8 cellular contexts compared by ENCODE assay signal in genomic region chr10:7818295-7819125, GRCh38. TPM values are rescaled to one million over a fixed set of nuclear protein-coding genes. Genes with fewer than 3 reads are reported as not detected.
A peak's percentile ranks its signal among the peaks of the same experiment; 100 is the strongest.
DNase-seq lines count a peak whose midpoint lies in the region; ATAC-seq and TF ChIP-seq lines count a peak whose summit lies in the region.

TAF3 (plus strand) TSS chr10:7818505; CDS start chr10:7818710, 205 bp downstream.

- intact Hi-C loops in adrenal gland (cut with DNase I), result loop anchor here in 1 of 2 donors (10.0 kb wide), 1 partner anchor 64 kb away; no protein-coding TSS in a partner anchor
- intact Hi-C loops in left cardiac atrium (cut with DNase I), result no loop called here
- intact Hi-C loops in posterior cingulate gyrus (cut with DNase I), result loop anchor here (2.0 kb wide), 1 partner anchor 30 kb away; the partner anchor contains the start of gene ATP5F1C

- H3K36me3 ChIP-seq in adrenal gland (replicated peaks in 1 of 2), result no peaks in the 10 kb centered on the region
- H3K36me3 ChIP-seq in upper lobe of left lung, result peaks cover 0 to 8% (median 0%) of the 10 kb centered on the region in 4 donors

- H3K9me3 ChIP-seq in adrenal gland (replicated peaks in 1 of 3), result no peaks in the 10 kb centered on the region
- H3K9me3 ChIP-seq in upper lobe of left lung, result no peaks in the 10 kb centered on the region

- TF ChIP-seq CTCF in adrenal gland (IDR thresholded peaks at IDR 0.05), result no peak
- peak in 1 of 6 experiments; percentile 20 for TF ChIP-seq CTCF in upper lobe of left lung (IDR thresholded peaks at IDR 0.05)

- peaks cover 0 to 19% of the 10 kb centered on the region in 2 donors for H3K4me1 ChIP-seq in adrenal gland (replicated peaks in 1 of 2)
- H3K4me1 ChIP-seq in upper lobe of left lung, result peaks cover 10 to 28% (median 14%) of the 10 kb centered on the region in 4 donors

- H3K27ac ChIP-seq in adrenal gland, result peak within 1 kb of the TSS in 4 of 5 donors; percentile 36 to 70 (median 49)
- peak within 1 kb of the TSS; percentile 77 to 80 (median 80) for H3K27ac ChIP-seq in upper lobe of left lung

- TF ChIP-seq POLR2A in GM15510 (IDR thresholded peaks at IDR 0.05; ENCODE audit: borderline replicate concordance, extremely low read depth, insufficient read length) (peak; percentile 92), adrenal gland (IDR thresholded peaks at IDR 0.05) (no peak), upper lobe of left lung (IDR thresholded peaks at IDR 0.05) (peak in 2 of 4 donors; percentile 33 to 78)

- ATAC-seq in HG02759 (IDR thresholded peaks at IDR 0.05; ENCODE audit: unreplicated experiment) (peak; percentile 88), left cardiac atrium (peak; percentile 94 to 95), upper lobe of left lung (ENCODE audit: low FRiP score in 2 of 2) (peak; percentile 97 to 98)

- peak within 1 kb of the TSS; percentile 71 to 99 (median 84) for H3K4me3 ChIP-seq in adrenal gland
- H3K4me3 ChIP-seq in upper lobe of left lung, result peak within 1 kb of the TSS; percentile 58 to 98 (median 86)

- TF ChIP-seq EP300 in upper lobe of left lung (IDR thresholded peaks at IDR 0.05), result no peak

- WGBS in adrenal gland, 4 donors, result 0 to 1% (median 0%) methylated on average over 18 to 77 of the region's 77 CpGs
- WGBS in upper lobe of left lung, 2 donors, result 0% methylated on average over 21 to 58 of the region's 77 CpGs

- DNase-seq in NCI-H1105 treated with DMSO at 0.1 percent for 48 hours (lab: John Stamatoyannopoulos, UW), result peak; percentile 79
- DNase-seq in T-helper 1 cell, result peak; percentile 73 to 91 (median 88)
- DNase-seq in adrenal gland, result peak; percentile 87 to 94 (median 93)
- DNase-seq in left cardiac atrium, result peak; percentile 94
- DNase-seq in posterior cingulate gyrus, result peak; percentile 87 to 99 (median 90)
- DNase-seq in upper lobe of left lung, result peak; percentile 96 to 97

- no peaks in the 10 kb centered on the region for H3K27me3 ChIP-seq in adrenal gland
- no peaks in the 10 kb centered on the region for H3K27me3 ChIP-seq in upper lobe of left lung

RNA-seq across cellular contexts. Expression of gene TAF3, which starts in this region (rescaled TPM):
- 10 to 100 TPM in 2 of 8 donors, 1 to 10 TPM in 6; 4.5 to 12.0 (median 9.2) TPM for total RNA-seq in adrenal gland
- 10 to 100 TPM in 1 of 3 donors, 1 to 10 TPM in 2; 3.5 to 16.6 (median 5.6) TPM for polyA plus RNA-seq in adrenal gland
- total RNA-seq in left cardiac atrium, result 1 to 10 TPM; 8.0 to 9.3 TPM
- total RNA-seq in upper lobe of left lung, result 10 to 100 TPM in 3 of 6 donors, 1 to 10 TPM in 3; 6.8 to 16.8 (median 10.1) TPM

Comparison
In these comparisons a context has a peak if more than half of its experiments do, and no peak if none do; other contexts are left out.
1. Peak in every context shown above with its lines: DNase-seq, ATAC-seq, H3K4me3 ChIP-seq and H3K27ac ChIP-seq.